Comparison of ENCODE assay signal across 8 cellular contexts in genomic region chr16:1708083-1708767, GRCh38. TPM values are rescaled to one million over a fixed set of nuclear protein-coding genes. Genes with fewer than 3 reads are reported as not detected.
A peak's percentile ranks its signal among the peaks of the same experiment; 100 is the strongest.
DNase-seq lines count a peak whose midpoint lies in the region; ATAC-seq and TF ChIP-seq lines count a peak whose summit lies in the region.

No MANE protein-coding gene starts in this region.

- in situ Hi-C loops in transverse colon (cut with MboI; ENCODE audit: low pct_ligation_motif_present in 1 of 4, low pct_unique_long_range_greater_than_20kb in 1 of 4, low sequenced_read_pairs in 3 of 4), result no loop called here

- H3K4me2 ChIP-seq in neural progenitor cell, result peak overlapping the region; percentile 98

- H3K36me3 ChIP-seq in NT2/D1 (ENCODE audit: insufficient read depth, insufficient read length, low read length), result peaks cover 23% of the 10 kb centered on the region
- no peaks in the 10 kb centered on the region for H3K36me3 ChIP-seq in neural progenitor cell
- H3K36me3 ChIP-seq in transverse colon, result no peaks in the 10 kb centered on the region

- peaks cover 13% of the 10 kb centered on the region for H3K4me1 ChIP-seq in NT2/D1 (ENCODE audit: insufficient read depth, insufficient read length)
- H3K4me1 ChIP-seq in neural progenitor cell, result peaks cover 10% of the 10 kb centered on the region
- H3K4me1 ChIP-seq in transverse colon, result peaks cover 12 to 34% (median 23%) of the 10 kb centered on the region in 4 donors

- no peaks in the 10 kb centered on the region for H3K27me3 Mint-ChIP-seq in CD4-positive, alpha-beta T cell
- H3K27me3 Mint-ChIP-seq in neural progenitor cell (ENCODE audit: insufficient read depth, low read depth), result peaks cover 14% of the 10 kb centered on the region

- no peaks in the 10 kb centered on the region for H3K27me3 ChIP-seq in CD4-positive, alpha-beta T cell (ENCODE audit: control insufficient read depth, insufficient read depth, low read length)
- H3K27me3 ChIP-seq in NT2/D1 (ENCODE audit: insufficient read depth, insufficient read length) (no peaks in the 10 kb centered on the region), neural progenitor cell (no peaks in the 10 kb centered on the region), transverse colon (no peaks in the 10 kb centered on the region)

- H2AFZ ChIP-seq in neural progenitor cell (replicated peaks), result no peak overlapping the region

- no peaks in the 10 kb centered on the region for H3K9me3 Mint-ChIP-seq in CD4-positive, alpha-beta T cell
- H3K9me3 Mint-ChIP-seq in neural progenitor cell, result no peaks in the 10 kb centered on the region

- TF ChIP-seq CTCF in CD4-positive, alpha-beta T cell (IDR thresholded peaks at IDR 0.05), result no peak
- TF ChIP-seq CTCF in coronary artery (IDR thresholded peaks at IDR 0.05) (no peak), neural progenitor cell (IDR thresholded peaks at IDR 0.05) (no peak), transverse colon (IDR thresholded peaks at IDR 0.05) (no peak)

- H3K4me3 ChIP-seq in NT2/D1 (ENCODE audit: insufficient read length, low read depth), result no peak overlapping the region
- H3K4me3 ChIP-seq in coronary artery, result peak overlapping the region; percentile 86
- no peak overlapping the region for H3K4me3 ChIP-seq in neural progenitor cell
- H3K4me3 ChIP-seq in transverse colon, result peak overlapping the region in 1 of 4 donors; percentile 82

- peak overlapping the region; percentile 93 for H3K4me3 Mint-ChIP-seq in CD4-positive, alpha-beta T cell
- peak overlapping the region; percentile 94 for H3K4me3 Mint-ChIP-seq in neural progenitor cell

- H3K27ac Mint-ChIP-seq in CD4-positive, alpha-beta T cell, result peak overlapping the region; percentile 97
- H3K27ac Mint-ChIP-seq in neural progenitor cell, result no peak overlapping the region

- H3K4me1 Mint-ChIP-seq in CD4-positive, alpha-beta T cell (ENCODE audit: low read depth), result peaks cover 43% of the 10 kb centered on the region
- peaks cover 23% of the 10 kb centered on the region for H3K4me1 Mint-ChIP-seq in neural progenitor cell

- H4K20me1 ChIP-seq in neural progenitor cell (ENCODE audit: low read depth), result peaks cover 68% of the 10 kb centered on the region

- DNase-seq in CD4-positive, alpha-beta T cell, result no peak
- DNase-seq in NT2/D1 (ENCODE audit: low read depth, low spot score) (no peak), coronary artery (ENCODE audit: low spot score) (no peak), neural progenitor cell (ENCODE audit: low spot score) (no peak), GM19238 (ENCODE audit: insufficient read length, low spot score) (no peak), NCI-H1694 (lab: John Stamatoyannopoulos, UW) (no peak), transverse colon (no peak)

- H3K27ac ChIP-seq in CD4-positive, alpha-beta T cell (ENCODE audit: low read depth, low read length), result no peak overlapping the region
- no peak overlapping the region for H3K27ac ChIP-seq in coronary artery
- no peak overlapping the region for H3K27ac ChIP-seq in neural progenitor cell
- peak overlapping the region in 2 of 4 donors; percentile 95 for H3K27ac ChIP-seq in transverse colon

- H3K79me2 ChIP-seq in neural progenitor cell (ENCODE audit: low read depth), result peaks cover 66% of the 10 kb centered on the region

- 89 to 97% methylated on average over 7 to 18 of the region's 18 CpGs for WGBS in transverse colon (ENCODE audit: low coverage in 1 of 2), 2 donors

- no peak for TF ChIP-seq POLR2A in transverse colon (IDR thresholded peaks at IDR 0.05)

- CTCF ChIA-PET in CD4-positive, alpha-beta T cell (lab: Charles Lee), result interaction anchor here (5.1 kb wide), 1 partner anchor 31 kb away, joined by 39 read pairs; the partner anchor contains the start of gene JPT2

- TF ChIP-seq EP300 in transverse colon (IDR thresholded peaks at IDR 0.05; ENCODE audit: low read depth), result no peak

- H3F3A ChIP-seq in neural progenitor cell (ENCODE audit: low read depth), result peaks cover 32% of the 10 kb centered on the region

- H3K36me3 Mint-ChIP-seq in CD4-positive, alpha-beta T cell (ENCODE audit: low read depth), result peaks cover 21% of the 10 kb centered on the region
- no peaks in the 10 kb centered on the region for H3K36me3 Mint-ChIP-seq in neural progenitor cell

- POLR2A ChIA-PET in CD4-positive, alpha-beta T cell (lab: Charles Lee), result interaction anchor here (0.7 to 3.6 kb wide), 4 partner anchors 30 to 149 kb away, joined by 3 to 67 read pairs (median 3); partner anchors contain the start of genes JPT2, NUBP2 and SPSB3

- ATAC-seq in CD4-positive, alpha-beta T cell (ENCODE audit: poor library complexity), result no peak
- ATAC-seq in GM21825 (IDR thresholded peaks at IDR 0.05; ENCODE audit: unreplicated experiment), result no peak

- no peaks in the 10 kb centered on the region for H3K9me3 ChIP-seq in CD4-positive, alpha-beta T cell (ENCODE audit: control insufficient read depth, low read length)
- no peaks in the 10 kb centered on the region for H3K9me3 ChIP-seq in NT2/D1 (ENCODE audit: insufficient read depth, low read length)
- no peaks in the 10 kb centered on the region for H3K9me3 ChIP-seq in neural progenitor cell (ENCODE audit: low read depth)
- H3K9me3 ChIP-seq in transverse colon, result no peaks in the 10 kb centered on the region

- intact Hi-C loops in CD4-positive, alpha-beta T cell (cut with DNase I, micrococcal nuclease), result loop anchor here (5.0 kb wide), 5 partner anchors 64 to 401 kb away; partner anchors contain the start of genes UQCC4 (in 2 of the 2), CRAMP1 (in 1 of the 2), EME2 (in 1 of the 2) and FAHD1 (in 1 of the 2)
- intact Hi-C loops in transverse colon (cut with DNase I; ENCODE audit: low total_unique reads), result no loop called here

- H3K9ac ChIP-seq in NT2/D1 (ENCODE audit: insufficient read length, low read depth) (peak overlapping the region; percentile 57), neural progenitor cell (no peak overlapping the region)

RNA-seq across cellular contexts. Expression of gene MAPK8IP3, which starts 2.2 kb away (rescaled TPM):
- 100 to 1,000 TPM; 290 to 297 TPM for total RNA-seq in CD4-positive, alpha-beta T cell
- total RNA-seq in neural progenitor cell (ENCODE audit: low replicate concordance) (28.5 and 71.3 TPM in 2 replicates), transverse colon (100 to 1,000 TPM in 2 of 4 donors, 10 to 100 TPM in 2; 74.0 to 250 (median 138) TPM)

RNA-seq across cellular contexts. Expression of gene JPT2, which starts 30.1 kb away (rescaled TPM):
- total RNA-seq in CD4-positive, alpha-beta T cell, result 1 to 10 TPM; 2.5 to 3.2 TPM
- total RNA-seq in neural progenitor cell (ENCODE audit: low replicate concordance), result 187 and 207 TPM in 2 replicates
- 10 to 100 TPM; 12.0 to 31.5 (median 25.1) TPM for total RNA-seq in transverse colon
